ENCODE assay signal across 1 cellular context in genomic region chr3:38453075-38453913, GRCh38.
A peak's percentile ranks its signal among the peaks of the same experiment; 100 is the strongest.
TF ChIP-seq lines count a peak whose summit lies in the region.

TSS of gene ACVR2B (plus strand) at chr3:38453890. CDS start at chr3:38454323, 433 bp downstream.

TF ChIP-seq in K562, 482 proteins besides CTCF, POLR2A, EP300 and RAD21 (continued from another document and continues in another):
- TF ChIP-seq ZNF609 (CRISPR knock-in tag; IDR thresholded peaks at IDR 0.05; ENCODE audit: borderline replicate concordance) (no peak), OTX1 (CRISPR knock-in tag; IDR thresholded peaks at IDR 0.05) (no peak), HBP1 (CRISPR knock-in tag; IDR thresholded peaks at IDR 0.05) (no peak), SRF (CRISPR knock-in tag; IDR thresholded peaks at IDR 0.05) (no peak), ZNF79 (CRISPR knock-in tag; IDR thresholded peaks at IDR 0.05; ENCODE audit: low read depth) (no peak), ZNF592 (IDR thresholded peaks at IDR 0.05) (no peak), ZNF263 (CRISPR knock-in tag; IDR thresholded peaks at IDR 0.05; ENCODE audit: borderline replicate concordance) (no peak), ELF2 (CRISPR knock-in tag; IDR thresholded peaks at IDR 0.05) (no peak), ZNF589 (CRISPR knock-in tag; IDR thresholded peaks at IDR 0.05; ENCODE audit: low read depth) (no peak), MGA (IDR thresholded peaks at IDR 0.05) (peak; percentile 74), MIER1 (IDR thresholded peaks at IDR 0.05; ENCODE audit: low read depth) (no peak), BHLHE40 (IDR thresholded peaks at IDR 0.05; ENCODE audit: low read length) (peak; percentile 51), HDGF (IDR thresholded peaks at IDR 0.05) (no peak), ZNF584 (CRISPR knock-in tag; IDR thresholded peaks at IDR 0.05; ENCODE audit: low read depth) (no peak), ZNF785 (CRISPR knock-in tag; IDR thresholded peaks at IDR 0.05) (no peak), ZNF384 (IDR thresholded peaks at IDR 0.05; ENCODE audit: low read depth, low read length) (no peak), ESRRB (CRISPR knock-in tag; IDR thresholded peaks at IDR 0.05; ENCODE audit: borderline replicate concordance) (no peak), KAT8 (IDR thresholded peaks at IDR 0.05; ENCODE audit: low read depth) (no peak), CXXC5 (CRISPR knock-in tag; IDR thresholded peaks at IDR 0.05) (0 out of 2 replicates have a peak, but pooled peaks have one; percentile 7), RREB1 (CRISPR knock-in tag; IDR thresholded peaks at IDR 0.05) (no peak), ZBTB2 (IDR thresholded peaks at IDR 0.05) (peak; percentile 15; the same call in 1 of the 2 replicates)
